Comparison of ENCODE assay signal across 1 cellular context in the genomic region with DNA sequence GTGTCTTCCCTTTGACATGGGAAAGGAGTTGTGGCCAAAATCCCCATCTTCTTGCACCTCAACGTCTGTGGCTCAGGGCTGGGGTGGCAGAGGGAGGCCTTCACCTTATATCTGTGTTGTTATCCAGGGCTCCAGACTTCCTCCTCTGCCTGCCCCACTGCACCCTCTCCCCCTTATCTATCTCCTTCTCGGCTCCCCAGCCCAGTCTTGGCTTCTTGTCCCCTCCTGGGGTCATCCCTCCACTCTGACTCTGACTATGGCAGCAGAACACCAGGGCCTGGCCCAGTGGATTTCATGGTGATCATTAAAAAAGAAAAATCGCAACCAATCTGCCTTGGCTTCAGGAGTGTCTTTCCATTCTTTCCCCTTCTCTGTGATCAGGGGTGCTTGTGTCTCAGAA.
TF ChIP-seq lines count a peak whose summit lies in the region.

No MANE protein-coding gene starts in this region.

TF ChIP-seq in GM23338, 12 proteins besides CTCF, POLR2A, EP300 and RAD21 (continued from another document):
- TF ChIP-seq, protein P1, sequence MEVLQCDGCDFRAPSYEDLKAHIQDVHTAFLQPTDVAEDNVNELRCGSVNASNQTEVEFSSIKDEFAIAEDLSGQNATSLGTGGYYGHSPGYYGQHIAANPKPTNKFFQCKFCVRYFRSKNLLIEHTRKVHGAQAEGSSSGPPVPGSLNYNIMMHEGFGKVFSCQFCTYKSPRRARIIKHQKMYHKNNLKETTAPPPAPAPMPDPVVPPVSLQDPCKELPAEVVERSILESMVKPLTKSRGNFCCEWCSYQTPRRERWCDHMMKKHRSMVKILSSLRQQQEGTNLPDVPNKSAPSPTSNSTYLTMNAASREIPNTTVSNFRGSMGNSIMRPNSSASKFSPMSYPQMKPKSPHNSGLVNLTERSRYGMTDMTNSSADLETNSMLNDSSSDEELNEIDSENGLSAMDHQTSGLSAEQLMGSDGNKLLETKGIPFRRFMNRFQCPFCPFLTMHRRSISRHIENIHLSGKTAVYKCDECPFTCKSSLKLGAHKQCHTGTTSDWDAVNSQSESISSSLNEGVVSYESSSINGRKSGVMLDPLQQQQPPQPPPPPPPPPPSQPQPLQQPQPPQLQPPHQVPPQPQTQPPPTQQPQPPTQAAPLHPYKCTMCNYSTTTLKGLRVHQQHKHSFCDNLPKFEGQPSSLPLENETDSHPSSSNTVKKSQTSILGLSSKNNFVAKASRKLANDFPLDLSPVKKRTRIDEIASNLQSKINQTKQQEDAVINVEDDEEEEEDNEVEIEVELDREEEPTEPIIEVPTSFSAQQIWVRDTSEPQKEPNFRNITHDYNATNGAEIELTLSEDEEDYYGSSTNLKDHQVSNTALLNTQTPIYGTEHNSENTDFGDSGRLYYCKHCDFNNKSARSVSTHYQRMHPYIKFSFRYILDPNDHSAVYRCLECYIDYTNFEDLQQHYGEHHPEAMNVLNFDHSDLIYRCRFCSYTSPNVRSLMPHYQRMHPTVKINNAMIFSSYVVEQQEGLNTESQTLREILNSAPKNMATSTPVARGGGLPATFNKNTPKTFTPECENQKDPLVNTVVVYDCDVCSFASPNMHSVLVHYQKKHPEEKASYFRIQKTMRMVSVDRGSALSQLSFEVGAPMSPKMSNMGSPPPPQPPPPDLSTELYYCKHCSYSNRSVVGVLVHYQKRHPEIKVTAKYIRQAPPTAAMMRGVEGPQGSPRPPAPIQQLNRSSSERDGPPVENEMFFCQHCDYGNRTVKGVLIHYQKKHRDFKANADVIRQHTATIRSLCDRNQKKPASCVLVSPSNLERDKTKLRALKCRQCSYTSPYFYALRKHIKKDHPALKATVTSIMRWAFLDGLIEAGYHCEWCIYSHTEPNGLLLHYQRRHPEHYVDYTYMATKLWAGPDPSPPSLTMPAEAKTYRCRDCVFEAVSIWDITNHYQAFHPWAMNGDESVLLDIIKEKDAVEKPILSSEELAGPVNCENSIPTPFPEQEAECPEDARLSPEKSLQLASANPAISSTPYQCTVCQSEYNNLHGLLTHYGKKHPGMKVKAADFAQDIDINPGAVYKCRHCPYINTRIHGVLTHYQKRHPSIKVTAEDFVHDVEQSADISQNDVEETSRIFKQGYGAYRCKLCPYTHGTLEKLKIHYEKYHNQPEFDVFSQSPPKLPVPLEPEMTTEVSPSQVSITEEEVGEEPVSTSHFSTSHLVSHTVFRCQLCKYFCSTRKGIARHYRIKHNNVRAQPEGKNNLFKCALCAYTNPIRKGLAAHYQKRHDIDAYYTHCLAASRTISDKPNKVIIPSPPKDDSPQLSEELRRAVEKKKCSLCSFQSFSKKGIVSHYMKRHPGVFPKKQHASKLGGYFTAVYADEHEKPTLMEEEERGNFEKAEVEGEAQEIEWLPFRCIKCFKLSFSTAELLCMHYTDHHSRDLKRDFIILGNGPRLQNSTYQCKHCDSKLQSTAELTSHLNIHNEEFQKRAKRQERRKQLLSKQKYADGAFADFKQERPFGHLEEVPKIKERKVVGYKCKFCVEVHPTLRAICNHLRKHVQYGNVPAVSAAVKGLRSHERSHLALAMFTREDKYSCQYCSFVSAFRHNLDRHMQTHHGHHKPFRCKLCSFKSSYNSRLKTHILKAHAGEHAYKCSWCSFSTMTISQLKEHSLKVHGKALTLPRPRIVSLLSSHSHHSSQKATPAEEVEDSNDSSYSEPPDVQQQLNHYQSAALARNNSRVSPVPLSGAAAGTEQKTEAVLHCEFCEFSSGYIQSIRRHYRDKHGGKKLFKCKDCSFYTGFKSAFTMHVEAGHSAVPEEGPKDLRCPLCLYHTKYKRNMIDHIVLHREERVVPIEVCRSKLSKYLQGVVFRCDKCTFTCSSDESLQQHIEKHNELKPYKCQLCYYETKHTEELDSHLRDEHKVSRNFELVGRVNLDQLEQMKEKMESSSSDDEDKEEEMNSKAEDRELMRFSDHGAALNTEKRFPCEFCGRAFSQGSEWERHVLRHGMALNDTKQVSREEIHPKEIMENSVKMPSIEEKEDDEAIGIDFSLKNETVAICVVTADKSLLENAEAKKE (CRISPR knock-in tag; IDR thresholded peaks at IDR 0.05), result no peak
- TF ChIP-seq EZH2 (IDR thresholded peaks at IDR 0.05; ENCODE audit: low read depth, unreplicated experiment), result no peak
- TF ChIP-seq JUNB (IDR thresholded peaks at IDR 0.05; ENCODE audit: unreplicated experiment), result no peak
- TF ChIP-seq ZNF114 (CRISPR knock-in tag; IDR thresholded peaks at IDR 0.05), result no peak
- TF ChIP-seq, protein P2, sequence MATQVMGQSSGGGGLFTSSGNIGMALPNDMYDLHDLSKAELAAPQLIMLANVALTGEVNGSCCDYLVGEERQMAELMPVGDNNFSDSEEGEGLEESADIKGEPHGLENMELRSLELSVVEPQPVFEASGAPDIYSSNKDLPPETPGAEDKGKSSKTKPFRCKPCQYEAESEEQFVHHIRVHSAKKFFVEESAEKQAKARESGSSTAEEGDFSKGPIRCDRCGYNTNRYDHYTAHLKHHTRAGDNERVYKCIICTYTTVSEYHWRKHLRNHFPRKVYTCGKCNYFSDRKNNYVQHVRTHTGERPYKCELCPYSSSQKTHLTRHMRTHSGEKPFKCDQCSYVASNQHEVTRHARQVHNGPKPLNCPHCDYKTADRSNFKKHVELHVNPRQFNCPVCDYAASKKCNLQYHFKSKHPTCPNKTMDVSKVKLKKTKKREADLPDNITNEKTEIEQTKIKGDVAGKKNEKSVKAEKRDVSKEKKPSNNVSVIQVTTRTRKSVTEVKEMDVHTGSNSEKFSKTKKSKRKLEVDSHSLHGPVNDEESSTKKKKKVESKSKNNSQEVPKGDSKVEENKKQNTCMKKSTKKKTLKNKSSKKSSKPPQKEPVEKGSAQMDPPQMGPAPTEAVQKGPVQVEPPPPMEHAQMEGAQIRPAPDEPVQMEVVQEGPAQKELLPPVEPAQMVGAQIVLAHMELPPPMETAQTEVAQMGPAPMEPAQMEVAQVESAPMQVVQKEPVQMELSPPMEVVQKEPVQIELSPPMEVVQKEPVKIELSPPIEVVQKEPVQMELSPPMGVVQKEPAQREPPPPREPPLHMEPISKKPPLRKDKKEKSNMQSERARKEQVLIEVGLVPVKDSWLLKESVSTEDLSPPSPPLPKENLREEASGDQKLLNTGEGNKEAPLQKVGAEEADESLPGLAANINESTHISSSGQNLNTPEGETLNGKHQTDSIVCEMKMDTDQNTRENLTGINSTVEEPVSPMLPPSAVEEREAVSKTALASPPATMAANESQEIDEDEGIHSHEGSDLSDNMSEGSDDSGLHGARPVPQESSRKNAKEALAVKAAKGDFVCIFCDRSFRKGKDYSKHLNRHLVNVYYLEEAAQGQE (IDR thresholded peaks at IDR 0.05; ENCODE audit: unreplicated experiment), result no peak
